23 cellular contexts compared by ENCODE assay signal in the genomic region with DNA sequence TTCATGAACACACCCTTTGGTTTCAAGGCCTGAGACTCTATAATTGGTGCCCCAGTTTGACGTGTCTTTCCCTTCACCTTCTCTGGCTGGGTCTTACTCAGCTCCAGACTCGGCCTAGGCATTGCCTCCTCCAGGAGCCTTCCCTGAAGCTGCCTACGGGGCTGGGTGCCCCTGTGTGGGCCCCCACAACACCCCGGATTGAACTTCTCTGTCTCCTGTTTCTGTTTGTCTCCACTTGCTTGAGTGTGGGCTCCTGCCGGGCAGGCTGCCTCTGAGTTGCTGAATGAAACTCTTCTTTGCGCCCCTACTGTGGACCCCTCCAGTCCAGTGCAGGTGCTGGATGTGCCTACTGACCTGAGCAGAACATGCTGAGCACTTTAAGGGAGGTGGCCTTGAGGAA. TPM values are rescaled to one million over a fixed set of nuclear protein-coding genes. Genes with fewer than 3 reads are reported as not detected.
DNase-seq lines count a peak whose midpoint lies in the region; ATAC-seq and TF ChIP-seq lines count a peak whose summit lies in the region.
"Had no signal": no experiment of that assay in that cellular context is flagged by ENCODE, and none has a peak within 500 bp of the region (broad histone marks: within the 10 kb centered on the region; RNA-seq: fewer than 3 reads in every experiment).

No MANE protein-coding gene starts in this region.

- H2BK120ac ChIP-seq in mesenchymal stem cell (ENCODE audit: low read depth, low read length): no peak overlapping the region

- H2AFZ ChIP-seq in mesenchymal stem cell (ENCODE audit: low read depth, low read length): no peak overlapping the region

- H3K18ac ChIP-seq in mesenchymal stem cell (ENCODE audit: low read depth in 1 of 2, low read length in 2 of 2): no peak overlapping the region

- no peak overlapping the region for H3K14ac ChIP-seq in mesenchymal stem cell (ENCODE audit: low read length in 2 of 2)

- no peak overlapping the region for H4K8ac ChIP-seq in mesenchymal stem cell (ENCODE audit: low read length)

- no peak overlapping the region for H3K4me3 ChIP-seq in mesenchymal stem cell (ENCODE audit: insufficient read depth in 1 of 2, low read depth in 1 of 2, low read length in 2 of 2)
- no peak overlapping the region for H3K4me3 ChIP-seq in effector memory CD4-positive, alpha-beta T cell (ENCODE audit: insufficient read depth, low read depth, low read length, poor library complexity, severe bottlenecking)
- H3K4me3 ChIP-seq: HAP-1, SK-N-MC had no signal

- no peak overlapping the region for H2BK12ac ChIP-seq in mesenchymal stem cell (ENCODE audit: low read length in 2 of 2)

- no peak overlapping the region for H3K9ac ChIP-seq in mesenchymal stem cell (ENCODE audit: low read length)

- no peak overlapping the region for H2BK5ac ChIP-seq in mesenchymal stem cell (ENCODE audit: low read depth, low read length, poor library complexity, severe bottlenecking)

- peaks cover 20% of the 10 kb centered on the region for H3K4me1 ChIP-seq in mesenchymal stem cell (ENCODE audit: control insufficient read depth, insufficient read depth, low read depth, low read length)
- H3K4me1 ChIP-seq in effector memory CD4-positive, alpha-beta T cell (ENCODE audit: control insufficient read depth, insufficient read depth, low read length, poor library complexity, severe bottlenecking): peaks cover 22% of the 10 kb centered on the region

- H2AK5ac ChIP-seq in mesenchymal stem cell (ENCODE audit: low read length, severe bottlenecking): no peak overlapping the region

- intact Hi-C loops in Calu3 (cut with micrococcal nuclease; ENCODE audit: unreplicated experiment): no loop called here

- no peaks in the 10 kb centered on the region for H3K27me3 Mint-ChIP-seq in Calu3 (ENCODE audit: unreplicated experiment)

- peak overlapping the region; percentile 24 for H3K27ac Mint-ChIP-seq in Calu3 (ENCODE audit: unreplicated experiment)
- H3K27ac Mint-ChIP-seq in stimulated activated effector memory CD8-positive, alpha-beta T cell treated with anti-CD3 and anti-CD28 coated beads, Interleukin-12 subunit alpha, Interleukin-12 subunit beta, amount 100 ng/mL, for 72 hours: peak overlapping the region; percentile 82

- H3K4me2 ChIP-seq in mesenchymal stem cell (ENCODE audit: low read length, poor library complexity, severe bottlenecking): no peak overlapping the region

- no peaks in the 10 kb centered on the region for H3K9me3 Mint-ChIP-seq in Calu3 (ENCODE audit: low read depth, unreplicated experiment)
- H3K9me3 Mint-ChIP-seq in stimulated activated effector memory CD8-positive, alpha-beta T cell treated with anti-CD3 and anti-CD28 coated beads, Interleukin-12 subunit alpha, Interleukin-12 subunit beta, amount 100 ng/mL, for 72 hours: no peaks in the 10 kb centered on the region

- H3K27ac ChIP-seq in angular gyrus (ENCODE audit: low read depth, low read length): peak overlapping the region; percentile 24
- no peak overlapping the region for H3K27ac ChIP-seq in mesenchymal stem cell (ENCODE audit: low read length, poor library complexity, severe bottlenecking)
- H3K27ac ChIP-seq in effector memory CD4-positive, alpha-beta T cell (ENCODE audit: insufficient read depth, low read length, poor library complexity, severe bottlenecking): no peak overlapping the region
- H3K27ac ChIP-seq: SK-N-MC had no signal

- no peak for ATAC-seq in stimulated activated effector memory CD8-positive, alpha-beta T cell treated with anti-CD3 and anti-CD28 coated beads, Interleukin-12 subunit alpha, Interleukin-12 subunit beta, amount 100 ng/mL, for 72 hours
- ATAC-seq in HG03342 (IDR thresholded peaks at IDR 0.05; ENCODE audit: unreplicated experiment): no peak

- peaks cover 2% of the 10 kb centered on the region for H3K79me1 ChIP-seq in mesenchymal stem cell (replicated peaks; ENCODE audit: low read length, poor library complexity, severe bottlenecking)

- H3K9me3 ChIP-seq in mesenchymal stem cell (ENCODE audit: control insufficient read depth, low read length): no peaks in the 10 kb centered on the region
- H3K9me3 ChIP-seq in effector memory CD4-positive, alpha-beta T cell (ENCODE audit: control insufficient read depth, low read length): no peaks in the 10 kb centered on the region
- H3K9me3 ChIP-seq: HAP-1 had no signal

- DNase-seq in Calu3: no peak
- no peak for DNase-seq in mesenchymal stem cell
- no peak for DNase-seq in stimulated activated effector memory CD8-positive, alpha-beta T cell treated with anti-CD3 and anti-CD28 coated beads, Interleukin-12 subunit alpha, Interleukin-12 subunit beta, amount 100 ng/mL, for 72 hours (ENCODE audit: low spot score in 2 of 2)
- DNase-seq in NCI-H2196 (lab: John Stamatoyannopoulos, UW; ENCODE audit: unreplicated experiment): no peak
- no peak for DNase-seq in middle frontal gyrus (ENCODE audit: extremely low spot score, low spot score)
- DNase-seq in effector memory CD4-positive, alpha-beta T cell: no peak
- DNase-seq: ACHN, DMS 273 treated with DMSO at 0.1 percent for 48 hours, DND-41, Kasumi-1, MM.1S, NCI-H1092, NCI-H1436 treated with DMSO at 0.1 percent for 48 hours, NCI-H2029 treated with DMSO at 0.1 percent for 48 hours, NCI-H2171, NCI-H446 treated with DMSO at 0.1 percent for 48 hours, NCI-H69, SHP77 had no signal

- no peak overlapping the region for H3K4me3 Mint-ChIP-seq in Calu3 (ENCODE audit: low read depth, unreplicated experiment)
- H3K4me3 Mint-ChIP-seq in stimulated activated effector memory CD8-positive, alpha-beta T cell treated with anti-CD3 and anti-CD28 coated beads, Interleukin-12 subunit alpha, Interleukin-12 subunit beta, amount 100 ng/mL, for 72 hours: no peak overlapping the region
- H3K4me3 Mint-ChIP-seq: CD14-positive monocyte had no signal

- no peak overlapping the region for H3K4ac ChIP-seq in mesenchymal stem cell (ENCODE audit: low read depth in 1 of 2, low read length in 2 of 2)

- peak overlapping the region; percentile 82 for H2BK15ac ChIP-seq in mesenchymal stem cell (ENCODE audit: low read depth, poor library complexity, severe bottlenecking)

- BruUV-seq in Calu3 (replicated peaks; lab: Mats Ljungman, UMichigan): no TSS peak

- WGBS in mesenchymal stem cell: 88% methylated on average over 6 of the region's 6 CpGs

- CTCF ChIA-PET in Calu3 (lab: Charles Lee): interaction anchor here (1.5 kb wide), 1 partner anchor 12 kb away, joined by 8 read pairs; no protein-coding TSS in a partner anchor

- no peak for TF ChIP-seq CTCF in Calu3 (IDR thresholded peaks at IDR 0.05; ENCODE audit: unreplicated experiment)

- H4K91ac ChIP-seq in mesenchymal stem cell (ENCODE audit: low read length): no peak overlapping the region

- peaks cover 21% of the 10 kb centered on the region for H3K4me1 Mint-ChIP-seq in Calu3 (ENCODE audit: low read depth, unreplicated experiment)
- H3K4me1 Mint-ChIP-seq in stimulated activated effector memory CD8-positive, alpha-beta T cell treated with anti-CD3 and anti-CD28 coated beads, Interleukin-12 subunit alpha, Interleukin-12 subunit beta, amount 100 ng/mL, for 72 hours: peaks cover 32% of the 10 kb centered on the region

- no peaks in the 10 kb centered on the region for H3K36me3 ChIP-seq in mesenchymal stem cell (ENCODE audit: control insufficient read depth in 1 of 2, insufficient read depth in 2 of 2, low read depth in 1 of 2, low read length in 2 of 2)
- H3K36me3 ChIP-seq in effector memory CD4-positive, alpha-beta T cell (ENCODE audit: control insufficient read depth, insufficient read depth, low read length): no peaks in the 10 kb centered on the region
- H3K36me3 ChIP-seq: HAP-1 had no signal

- H3K27me3 ChIP-seq in mesenchymal stem cell (ENCODE audit: control insufficient read depth in 1 of 2, insufficient read depth in 1 of 2, low read length in 2 of 2): no peaks in the 10 kb centered on the region
- H3K27me3 ChIP-seq in effector memory CD4-positive, alpha-beta T cell (replicated peaks; ENCODE audit: control insufficient read depth, insufficient read depth, low read length, poor library complexity, severe bottlenecking): no peaks in the 10 kb centered on the region

- H3K36me3 Mint-ChIP-seq in Calu3 (ENCODE audit: insufficient read depth, unreplicated experiment): peaks cover 35% of the 10 kb centered on the region
- no peaks in the 10 kb centered on the region for H3K36me3 Mint-ChIP-seq in stimulated activated effector memory CD8-positive, alpha-beta T cell treated with anti-CD3 and anti-CD28 coated beads, Interleukin-12 subunit alpha, Interleukin-12 subunit beta, amount 100 ng/mL, for 72 hours

- H3K23ac ChIP-seq in mesenchymal stem cell (ENCODE audit: low read length in 2 of 2): no peak overlapping the region

RNA-seq across cellular contexts. Expression of gene MPRIP, which starts 2.3 kb away (rescaled TPM):
- 338 and 423 TPM in 2 replicates for total RNA-seq in Calu3 (2022)
- polyA plus RNA-seq in mesenchymal stem cell (2013, experiment 1 of 2): 112 TPM
- polyA plus RNA-seq in mesenchymal stem cell (2013, experiment 2 of 2): 112 TPM
